ENCODE assay signal across 29 cellular contexts in genomic region chr12:98478606-98479005, GRCh38.
"Had no signal": no experiment of that assay in that cellular context is flagged by ENCODE, and none has a peak within 500 bp of the region (broad histone marks: within the 10 kb centered on the region; RNA-seq: fewer than 3 reads in every experiment).

No MANE protein-coding gene starts in this region.

- H3K27me3 ChIP-seq: ascending aorta, esophagus muscularis mucosa, gastroesophageal sphincter, heart right ventricle had no signal

- ATAC-seq: activated CD4-positive, alpha-beta T cell treated with anti-CD3 and anti-CD28 coated beads for 36 hours; activated CD8-positive, alpha-beta memory T cell treated with anti-CD3 and anti-CD28 coated beads, Interleukin-2, amount 10 ng/mL, durations not matched to agents 7 days and 5 days; activated CD8-positive, alpha-beta T cell treated with anti-CD3 and anti-CD28 coated beads, Interleukin-2, amount 10 ng/mL, durations not matched to agents 7 days and 5 days; activated naive CD4-positive, alpha-beta T cell treated with anti-CD3 and anti-CD28 coated beads, Interleukin-2, amount 50 U/mL, for 72 hours; effector memory CD8-positive, alpha-beta T cell; gastroesophageal sphincter; heart right ventricle had no signal

- FAIRE-seq: colon, endometrium, endothelial cell of umbilical vein had no signal

- H3K27ac ChIP-seq: ascending aorta, esophagus muscularis mucosa, gastroesophageal sphincter, heart right ventricle had no signal

- H3K9me3 ChIP-seq: ascending aorta, esophagus muscularis mucosa, gastroesophageal sphincter had no signal

- DNase-seq: activated CD4-positive, alpha-beta memory T cell treated with anti-CD3 and anti-CD28 coated beads for 36 hours; activated CD4-positive, alpha-beta T cell treated with anti-CD3 and anti-CD28 coated beads for 36 hours; activated CD4-positive, alpha-beta T cell treated with anti-CD3 and anti-CD28 coated beads, Interleukin-2, amount 10 ng/mL, durations not matched to agents 24 days and 14 days; activated CD4-positive, CD25-positive, alpha-beta regulatory T cell; activated CD4-positive, CD25-positive, alpha-beta regulatory T cell treated with anti-CD3 and anti-CD28 coated beads, Interleukin-2, amount 50 U/mL, for 72 hours; activated CD8-positive, alpha-beta memory T cell treated with anti-CD3 and anti-CD28 coated beads, Interleukin-2, amount 10 ng/mL, durations not matched to agents 7 days and 5 days; activated CD8-positive, alpha-beta memory T cell treated with anti-CD3 and anti-CD28 coated beads, Interleukin-2, amount 50 U/mL, for 4 hours; activated CD8-positive, alpha-beta T cell treated with anti-CD3 and anti-CD28 coated beads, Interleukin-2, amount 10 ng/mL, durations not matched to agents 7 days and 5 days; activated effector memory CD4-positive, alpha-beta T cell treated with anti-CD3 and anti-CD28 coated beads, Interleukin-2, amount 50 U/mL, for 16 hours; activated naive CD4-positive, alpha-beta T cell treated with anti-CD3 and anti-CD28 coated beads, Interleukin-2, amount 10 ng/mL, durations not matched to agents 7 days and 5 days; activated naive CD8-positive, alpha-beta T cell treated with anti-CD3 and anti-CD28 coated beads, Interleukin-2, amount 10 ng/mL, durations not matched to agents 7 days and 5 days; activated T-cell treated with anti-CD3 and anti-CD28 coated beads, Interleukin-2, amount 50 U/mL, for 1 hour; activated T-cell treated with anti-CD3 and anti-CD28 coated beads, Interleukin-2, amount 50 U/mL, for 48 hours; caudate nucleus; cortex of kidney; dermis blood vessel endothelial cell; effector CD4-positive, alpha-beta T cell; effector memory CD8-positive, alpha-beta T cell; erythroblast; foreskin melanocyte; heart right ventricle; T-helper 2 cell had no signal

- H3K36me3 ChIP-seq: ascending aorta, esophagus muscularis mucosa, gastroesophageal sphincter, heart right ventricle had no signal

- H3K4me3 ChIP-seq: ascending aorta, esophagus muscularis mucosa, gastroesophageal sphincter, heart right ventricle had no signal
